ENCODE assay signal across 23 cellular contexts in genomic region chr10:87105725-87106124, GRCh38. TPM values are rescaled to one million over a fixed set of nuclear protein-coding genes. Genes with fewer than 3 reads are reported as not detected.
DNase-seq lines count a peak whose midpoint lies in the region; ATAC-seq and TF ChIP-seq lines count a peak whose summit lies in the region.
"Had no signal": no experiment of that assay in that cellular context is flagged by ENCODE, and none has a peak within 500 bp of the region (broad histone marks: within the 10 kb centered on the region; RNA-seq: fewer than 3 reads in every experiment).

No MANE protein-coding gene starts in this region.

- TF ChIP-seq CTCF in Caco-2 (IDR thresholded peaks at IDR 0.05; ENCODE audit: insufficient read depth in 1 of 2, low read depth in 1 of 2, low read length in 1 of 2, severe bottlenecking in 1 of 2, unreplicated experiment in 1 of 2) (no peak), hepatocyte (IDR thresholded peaks at IDR 0.05; ENCODE audit: poor library complexity) (no peak), mucosa of descending colon (IDR thresholded peaks at IDR 0.05) (no peak)

- DNase-seq in Caco-2 (no peak), hepatocyte (ENCODE audit: low spot score) (no peak), mucosa of descending colon (no peak), HPDE6-E6E7 (ENCODE audit: extremely low spot score) (no peak), NCI-H1048 (lab: John Stamatoyannopoulos, UW) (no peak)
- DNase-seq: AML-193; CD4-positive, alpha-beta T cell; CD8-positive, alpha-beta T cell; DMS 273 treated with DMSO at 0.1 percent for 48 hours; DMS153; DMS53; DMS79; DND-41; EL; GDM1 had no signal

- no peaks in the 10 kb centered on the region for H3K27me3 Mint-ChIP-seq in Caco-2 (ENCODE audit: insufficient read depth, unreplicated experiment)
- no peaks in the 10 kb centered on the region for H3K27me3 Mint-ChIP-seq in activated T-helper 17 cell treated with anti-CD3 and anti-CD28 coated beads, Interleukin-2, amount 50 U/mL, for 72 hours
- H3K27me3 Mint-ChIP-seq: B cell; CD4-positive, alpha-beta T cell had no signal

- BruUV-seq in Caco-2 (replicated peaks; lab: Mats Ljungman, UMichigan), result no TSS peak

- H3K4me2 ChIP-seq in hepatocyte, result peak overlapping the region; percentile 38
- H3K4me2 ChIP-seq: A549 had no signal

- H3K27me3 ChIP-seq in Caco-2 (replicated peaks; ENCODE audit: control insufficient read depth, insufficient read depth, low read length) (no peaks in the 10 kb centered on the region), hepatocyte (no peaks in the 10 kb centered on the region)
- H3K27me3 ChIP-seq: BLaER1 treated with 17β-estradiol and CSF1 and Interleukin-3, amounts not matched to agents 10 nM and 100 nM had no signal

- ATAC-seq in activated T-helper 17 cell treated with anti-CD3 and anti-CD28 coated beads, Interleukin-2, amount 50 U/mL, for 72 hours (replicated peaks), result no peak
- ATAC-seq in mucosa of descending colon (peak; percentile 56), GM18498 (IDR thresholded peaks at IDR 0.05; ENCODE audit: unreplicated experiment) (no peak)
- ATAC-seq: A549; CD8-positive, alpha-beta T cell; GM12878 had no signal

- no peaks in the 10 kb centered on the region for H3K9me2 ChIP-seq in hepatocyte (replicated peaks; ENCODE audit: insufficient read depth)

- H3K9me3 Mint-ChIP-seq in Caco-2 (ENCODE audit: unreplicated experiment), result no peaks in the 10 kb centered on the region
- H3K9me3 Mint-ChIP-seq in activated T-helper 17 cell treated with anti-CD3 and anti-CD28 coated beads, Interleukin-2, amount 50 U/mL, for 72 hours, result no peaks in the 10 kb centered on the region
- H3K9me3 Mint-ChIP-seq: CD4-positive, alpha-beta T cell; CD8-positive, alpha-beta T cell had no signal

- H3K4me3 ChIP-seq in Caco-2 (ENCODE audit: low read depth, low read length), result no peak overlapping the region
- H3K4me3 ChIP-seq in hepatocyte, result no peak overlapping the region
- H3K4me3 ChIP-seq in mucosa of descending colon, result no peak overlapping the region
- H3K4me3 ChIP-seq: A549; BLaER1 treated with 17β-estradiol and CSF1 and Interleukin-3, amounts not matched to agents 10 nM and 100 nM; GM12878 had no signal

- H3K36me3 ChIP-seq in Caco-2 (ENCODE audit: control insufficient read depth, insufficient read depth, low read length) (no peaks in the 10 kb centered on the region; the same call in 1 of the 2 replicates), hepatocyte (replicated peaks; ENCODE audit: insufficient read depth, low read depth) (no peaks in the 10 kb centered on the region), mucosa of descending colon (ENCODE audit: low read depth) (no peaks in the 10 kb centered on the region)

- intact Hi-C loops in Caco-2 (cut with micrococcal nuclease; ENCODE audit: unreplicated experiment) (no loop called here), mucosa of descending colon (cut with DNase I, micrococcal nuclease) (no loop called here)

- peaks cover 54% of the 10 kb centered on the region for H3K79me2 ChIP-seq in hepatocyte

- no peak overlapping the region for H2AFZ ChIP-seq in hepatocyte

- H3K4me3 Mint-ChIP-seq in Caco-2 (ENCODE audit: unreplicated experiment), result peak overlapping the region; percentile 39
- H3K4me3 Mint-ChIP-seq in activated T-helper 17 cell treated with anti-CD3 and anti-CD28 coated beads, Interleukin-2, amount 50 U/mL, for 72 hours, result no peak overlapping the region
- H3K4me3 Mint-ChIP-seq: B cell; CD4-positive, alpha-beta T cell; CD8-positive, alpha-beta T cell had no signal

- 87% methylated on average over 5 of the region's 5 CpGs for WGBS in hepatocyte (ENCODE audit: low lambda C conversion rate, missing lambda C conversion rate)

- H3K9me3 ChIP-seq in Caco-2, result no peaks in the 10 kb centered on the region
- no peaks in the 10 kb centered on the region for H3K9me3 ChIP-seq in hepatocyte (ENCODE audit: low read depth)
- no peaks in the 10 kb centered on the region for H3K9me3 ChIP-seq in mucosa of descending colon
- H3K9me3 ChIP-seq: A549; BLaER1 treated with 17β-estradiol and CSF1 and Interleukin-3, amounts not matched to agents 10 nM and 100 nM had no signal

- no peaks in the 10 kb centered on the region for H4K20me1 ChIP-seq in hepatocyte (ENCODE audit: insufficient read depth, poor library complexity, severe bottlenecking)

- POLR2A ChIA-PET in Caco-2 (lab: Charles Lee), result no interaction called here

- H3K4me1 Mint-ChIP-seq in Caco-2 (ENCODE audit: low read depth, unreplicated experiment), result peaks cover 22% of the 10 kb centered on the region
- H3K4me1 Mint-ChIP-seq in activated T-helper 17 cell treated with anti-CD3 and anti-CD28 coated beads, Interleukin-2, amount 50 U/mL, for 72 hours, result peaks cover 9% of the 10 kb centered on the region

- H3K36me3 Mint-ChIP-seq in Caco-2 (ENCODE audit: insufficient read depth, unreplicated experiment), result peaks cover 89% of the 10 kb centered on the region
- peaks cover 91% of the 10 kb centered on the region for H3K36me3 Mint-ChIP-seq in activated T-helper 17 cell treated with anti-CD3 and anti-CD28 coated beads, Interleukin-2, amount 50 U/mL, for 72 hours (ENCODE audit: low read depth)

- H3K27ac Mint-ChIP-seq in Caco-2 (ENCODE audit: unreplicated experiment), result peak overlapping the region; percentile 75
- H3K27ac Mint-ChIP-seq in activated T-helper 17 cell treated with anti-CD3 and anti-CD28 coated beads, Interleukin-2, amount 50 U/mL, for 72 hours, result peak overlapping the region; percentile 20
- H3K27ac Mint-ChIP-seq: B cell; CD4-positive, alpha-beta T cell; CD8-positive, alpha-beta T cell had no signal

- H3K27ac ChIP-seq in hepatocyte, result peak overlapping the region; percentile 81
- H3K27ac ChIP-seq: 22Rv1, A549, C4-2B had no signal

- peaks cover 29% of the 10 kb centered on the region for H3K4me1 ChIP-seq in Caco-2
- H3K4me1 ChIP-seq in hepatocyte (ENCODE audit: insufficient read depth), result no peaks in the 10 kb centered on the region
- H3K4me1 ChIP-seq in mucosa of descending colon (ENCODE audit: low read depth), result no peaks in the 10 kb centered on the region
- H3K4me1 ChIP-seq: A549 had no signal

- CTCF ChIA-PET in Caco-2 (lab: Charles Lee), result interaction anchor here (1.4 kb wide), 1 partner anchor 10 kb away, joined by 4 read pairs; no protein-coding TSS in a partner anchor

RNA-seq across cellular contexts. Expression of gene SHLD2, which starts 10.7 kb away (rescaled TPM):
- total RNA-seq in Caco-2 (2022) (49.3 and 51.0 TPM in 2 replicates), hepatocyte (43.3 and 44.5 TPM in 2 replicates), mucosa of descending colon (10 to 100 TPM; 28.0 to 32.2 (median 28.7) TPM)
- total RNA-seq in activated T-helper 17 cell treated with anti-CD3 and anti-CD28 coated beads, Interleukin-2, amount 50 U/mL, for 72 hours, result 10 to 100 TPM; 27.6 to 41.5 TPM
- 21.5 and 22.9 TPM in 2 replicates for polyA plus RNA-seq in hepatocyte

RNA-seq across cellular contexts. Expression of gene GLUD1, which starts 11.1 kb away (rescaled TPM):
- 767 and 787 TPM in 2 replicates for total RNA-seq in Caco-2 (2022)
- 100 to 1,000 TPM; 134 to 176 TPM for total RNA-seq in activated T-helper 17 cell treated with anti-CD3 and anti-CD28 coated beads, Interleukin-2, amount 50 U/mL, for 72 hours
- 695 and 698 TPM in 2 replicates for total RNA-seq in hepatocyte
- 100 and 178 TPM in 2 replicates for polyA plus RNA-seq in hepatocyte
- total RNA-seq in mucosa of descending colon, result 100 to 1,000 TPM; 114 to 141 (median 131) TPM
